In genomic region chr1:20786310-20787099, GRCh38 we compare ENCODE assay signal across 1 cellular context.
A peak's percentile ranks its signal among the peaks of the same experiment; 100 is the strongest.
TF ChIP-seq lines count a peak whose summit lies in the region.

No MANE protein-coding gene starts in this region.

TF ChIP-seq in K562, 482 proteins besides CTCF, POLR2A, EP300 and RAD21 (continued from another document and continues in another):
- TF ChIP-seq ZNF76 (CRISPR knock-in tag; IDR thresholded peaks at IDR 0.05; ENCODE audit: borderline replicate concordance) (0 out of 2 replicates have a peak, but pooled peaks have one; percentile 20), FOXK2 (conservative IDR thresholded peaks at IDR 0.05 in 1 of 2, IDR thresholded peaks at IDR 0.05 in 1 of 2; ENCODE audit: low read depth in 2 of 2) (peak; percentile 72 to 74), ETV1 (tag; conservative IDR thresholded peaks at IDR 0.05; ENCODE audit: low read depth) (no peak), ZNF274 (IDR thresholded peaks at IDR 0.05; ENCODE audit: borderline replicate concordance, low read depth, low read length) (no peak), EWSR1 (IDR thresholded peaks at IDR 0.05; ENCODE audit: borderline replicate concordance, low read depth, partially characterized antibody) (no peak), CREB5 (CRISPR knock-in tag; IDR thresholded peaks at IDR 0.05) (no peak), MITF (IDR thresholded peaks at IDR 0.05) (0 out of 2 replicates have a peak, but pooled peaks have one; percentile 24), AFF4 (CRISPR knock-in tag; IDR thresholded peaks at IDR 0.05) (peak; percentile 98), ZBTB1 (CRISPR knock-in tag; IDR thresholded peaks at IDR 0.05; ENCODE audit: borderline replicate concordance, low read depth) (0 out of 2 replicates have a peak, but pooled peaks have one; percentile 71), TCF7L2 (IDR thresholded peaks at IDR 0.05; ENCODE audit: low read depth, low read length) (no peak), ELF4 (CRISPR knock-in tag; IDR thresholded peaks at IDR 0.05) (no peak), SIN3A (IDR thresholded peaks at IDR 0.05; ENCODE audit: borderline replicate concordance in 2 of 2, control insufficient read depth in 1 of 2, low read depth in 2 of 2, low read length in 2 of 2) (peak in 1 of 2 experiments; percentile 59; a peak in 2 of 4 replicates), IFI16 (CRISPR knock-in tag; IDR thresholded peaks at IDR 0.05) (no peak), KAT8 (IDR thresholded peaks at IDR 0.05; ENCODE audit: low read depth) (no peak), ZC3H11A (IDR thresholded peaks at IDR 0.05; ENCODE audit: low read depth, low read length) (no peak; the same call in 1 of the 2 replicates), PTRF (tag; IDR thresholded peaks at IDR 0.05) (no peak), PTBP1 (IDR thresholded peaks at IDR 0.05; ENCODE audit: low read depth, low read length) (no peak), SUPT5H (IDR thresholded peaks at IDR 0.05) (peak; percentile 84), HMG20A (CRISPR knock-in tag; conservative IDR thresholded peaks at IDR 0.05) (no peak), CREB1 (IDR thresholded peaks at IDR 0.05) (peak; percentile 23), CREB1 (CRISPR knock-in tag; IDR thresholded peaks at IDR 0.05) (peak; percentile 44; the same call in 1 of the 2 replicates), LEF1 (IDR thresholded peaks at IDR 0.05) (no peak), GMEB1 (CRISPR knock-in tag; IDR thresholded peaks at IDR 0.05) (peak; percentile 87), MTF1 (CRISPR knock-in tag; IDR thresholded peaks at IDR 0.05; ENCODE audit: borderline replicate concordance) (no peak), CUX1 (CRISPR knock-in tag; IDR thresholded peaks at IDR 0.05) (no peak), NFIC (IDR thresholded peaks at IDR 0.05) (peak; percentile 36; the same call in 1 of the 2 replicates), ARID3A (IDR thresholded peaks at IDR 0.05; ENCODE audit: borderline replicate concordance, low read depth, low read length) (no peak), MAFG (tag; conservative IDR thresholded peaks at IDR 0.05) (no peak), ZNF699 (CRISPR knock-in tag; IDR thresholded peaks at IDR 0.05; ENCODE audit: insufficient replicate concordance) (no peak), NKRF (IDR thresholded peaks at IDR 0.05; ENCODE audit: borderline replicate concordance) (no peak; the same call in 1 of the 2 replicates), ID3 (CRISPR knock-in tag; IDR thresholded peaks at IDR 0.05) (no peak), ID3 (tag; IDR thresholded peaks at IDR 0.05) (no peak), RCOR1 (IDR thresholded peaks at IDR 0.05; ENCODE audit: borderline replicate concordance in 1 of 2, low read depth in 2 of 2, low read length in 2 of 2) (peak in 1 of 2 experiments; percentile 68; a peak in 1 of 4 replicates), YBX1 (IDR thresholded peaks at IDR 0.05) (no peak), SMAD3 (CRISPR knock-in tag; conservative IDR thresholded peaks at IDR 0.05) (0 out of 2 replicates have a peak, but pooled peaks have one; percentile 29), NFIX (CRISPR knock-in tag; IDR thresholded peaks at IDR 0.05; ENCODE audit: low read depth) (no peak), TCFL5 (CRISPR knock-in tag; conservative IDR thresholded peaks at IDR 0.05) (no peak), ELF1 (tag; IDR thresholded peaks at IDR 0.05) (no peak), SMAD1 (IDR thresholded peaks at IDR 0.05; ENCODE audit: low read depth, low read length, partially characterized antibody) (peak; percentile 29), GTF2E2 (tag; IDR thresholded peaks at IDR 0.05) (no peak), IRF1 (CRISPR knock-in tag; IDR thresholded peaks at IDR 0.05; ENCODE audit: borderline replicate concordance) (no peak), RBM22 (IDR thresholded peaks at IDR 0.05; ENCODE audit: low read depth, low read length, poor library complexity, severe bottlenecking) (peak; percentile 89), CHCHD3 (CRISPR knock-in tag; IDR thresholded peaks at IDR 0.05) (0 out of 2 replicates have a peak, but pooled peaks have one; percentile 60), ZNF586 (CRISPR knock-in tag; conservative IDR thresholded peaks at IDR 0.05) (no peak), ZNF232 (CRISPR knock-in tag; IDR thresholded peaks at IDR 0.05) (0 out of 2 replicates have a peak, but pooled peaks have one; percentile 89), SMARCB1 (IDR thresholded peaks at IDR 0.05; ENCODE audit: insufficient read length, low read depth) (no peak)
